Comparison of ENCODE assay signal across 25 cellular contexts in the genomic region with DNA sequence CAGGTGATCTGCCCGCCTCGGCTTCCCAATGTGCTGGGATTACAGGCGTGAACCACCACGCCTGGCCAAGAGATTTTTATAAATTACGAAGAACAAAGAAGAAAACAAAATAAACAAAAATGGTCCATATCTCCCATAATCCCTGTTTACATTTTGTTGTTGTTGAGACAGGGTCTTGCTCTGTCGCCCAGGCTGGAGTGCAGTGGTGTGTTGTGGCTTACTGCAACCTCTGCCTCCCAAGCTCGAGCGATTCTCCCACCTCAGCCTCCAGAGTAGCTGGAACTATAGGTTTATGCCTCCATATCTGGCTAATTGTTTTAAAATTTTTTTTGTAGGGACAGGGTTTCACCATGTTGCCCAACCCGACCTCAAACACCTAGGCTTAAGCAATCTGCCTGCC.
"Had no signal": no experiment of that assay in that cellular context is flagged by ENCODE, and none has a peak within 500 bp of the region (broad histone marks: within the 10 kb centered on the region; RNA-seq: fewer than 3 reads in every experiment).

No MANE protein-coding gene starts in this region.

- H2AFZ ChIP-seq: hepatocyte had no signal

- H3K79me2 ChIP-seq: hepatocyte had no signal

- H3K4me1 ChIP-seq: left ventricle myocardium inferior, pancreas, sigmoid colon, spleen, suprapubic skin, tibial artery, upper lobe of right lung had no signal

- H3K36me3 Mint-ChIP-seq: naive thymus-derived CD8-positive, alpha-beta T cell; stimulated activated effector memory CD8-positive, alpha-beta T cell treated with anti-CD3 and anti-CD28 coated beads, Interleukin-12 subunit alpha, Interleukin-12 subunit beta, amount 100 ng/mL, for 72 hours had no signal

- H3K9me3 Mint-ChIP-seq: naive thymus-derived CD8-positive, alpha-beta T cell; nephron; neural crest cell; stimulated activated effector memory CD8-positive, alpha-beta T cell treated with anti-CD3 and anti-CD28 coated beads, Interleukin-12 subunit alpha, Interleukin-12 subunit beta, amount 100 ng/mL, for 72 hours; stimulated activated naive CD8-positive, alpha-beta T cell treated with anti-CD3 and anti-CD28 coated beads, Interleukin-15, Interleukin-2, amounts not matched to agents 100 ng/mL and 50 ng/mL, for 24 hours had no signal

- H3K4me2 ChIP-seq: hepatocyte had no signal

- H3K9me3 ChIP-seq: left ventricle myocardium inferior, pancreas, prostate gland, sigmoid colon, spleen, suprapubic skin, thoracic aorta, tibial artery, upper lobe of right lung had no signal

- H3K4me3 Mint-ChIP-seq: naive thymus-derived CD8-positive, alpha-beta T cell; nephron; neural crest cell; stimulated activated effector memory CD8-positive, alpha-beta T cell treated with anti-CD3 and anti-CD28 coated beads, Interleukin-12 subunit alpha, Interleukin-12 subunit beta, amount 100 ng/mL, for 72 hours; stimulated activated naive CD8-positive, alpha-beta T cell treated with anti-CD3 and anti-CD28 coated beads, Interleukin-15, Interleukin-2, amounts not matched to agents 100 ng/mL and 50 ng/mL, for 24 hours had no signal

- H3K4me3 ChIP-seq: hepatocyte, left ventricle myocardium inferior, lung, pancreas, prostate gland, sigmoid colon, spleen, suprapubic skin, thoracic aorta, tibial artery, upper lobe of right lung had no signal

- H3K4me1 Mint-ChIP-seq: naive thymus-derived CD8-positive, alpha-beta T cell; stimulated activated effector memory CD8-positive, alpha-beta T cell treated with anti-CD3 and anti-CD28 coated beads, Interleukin-12 subunit alpha, Interleukin-12 subunit beta, amount 100 ng/mL, for 72 hours had no signal

- H3K27ac Mint-ChIP-seq: naive thymus-derived CD8-positive, alpha-beta T cell; nephron; stimulated activated effector memory CD8-positive, alpha-beta T cell treated with anti-CD3 and anti-CD28 coated beads, Interleukin-12 subunit alpha, Interleukin-12 subunit beta, amount 100 ng/mL, for 72 hours; stimulated activated naive CD8-positive, alpha-beta T cell treated with anti-CD3 and anti-CD28 coated beads, Interleukin-15, Interleukin-2, amounts not matched to agents 100 ng/mL and 50 ng/mL, for 24 hours had no signal

- DNase-seq: islet precursor cell; left ventricle myocardium inferior; naive thymus-derived CD8-positive, alpha-beta T cell; nucleus accumbens; pancreas; posterior cingulate gyrus; retina; right cardiac atrium; sigmoid colon; small intestine; spleen; stimulated activated CD4-positive, alpha-beta T cell treated with anti-CD3 and anti-CD28 coated beads, Interleukin-4, amount 100 ng/mL, for 24 hours; stimulated activated naive CD4-positive, alpha-beta T cell; tibial artery; trophoblast cell; upper lobe of right lung had no signal

- H3K27ac ChIP-seq: hepatocyte, left ventricle myocardium inferior, pancreas, prostate gland, sigmoid colon, spleen, suprapubic skin, thoracic aorta, tibial artery, upper lobe of right lung had no signal

- H3K36me3 ChIP-seq: left ventricle myocardium inferior, pancreas, prostate gland, sigmoid colon, spleen, suprapubic skin, thoracic aorta, tibial artery, upper lobe of right lung had no signal

- H3K27me3 ChIP-seq: hepatocyte, pancreas, sigmoid colon, suprapubic skin, tibial artery, upper lobe of right lung had no signal

- ATAC-seq: naive thymus-derived CD8-positive, alpha-beta T cell; pancreas; right cardiac atrium; stimulated activated effector memory CD8-positive, alpha-beta T cell treated with anti-CD3 and anti-CD28 coated beads, Interleukin-12 subunit alpha, Interleukin-12 subunit beta, amount 100 ng/mL, for 72 hours; upper lobe of right lung had no signal
